Comparison of ENCODE assay signal across 31 cellular contexts in the genomic region with DNA sequence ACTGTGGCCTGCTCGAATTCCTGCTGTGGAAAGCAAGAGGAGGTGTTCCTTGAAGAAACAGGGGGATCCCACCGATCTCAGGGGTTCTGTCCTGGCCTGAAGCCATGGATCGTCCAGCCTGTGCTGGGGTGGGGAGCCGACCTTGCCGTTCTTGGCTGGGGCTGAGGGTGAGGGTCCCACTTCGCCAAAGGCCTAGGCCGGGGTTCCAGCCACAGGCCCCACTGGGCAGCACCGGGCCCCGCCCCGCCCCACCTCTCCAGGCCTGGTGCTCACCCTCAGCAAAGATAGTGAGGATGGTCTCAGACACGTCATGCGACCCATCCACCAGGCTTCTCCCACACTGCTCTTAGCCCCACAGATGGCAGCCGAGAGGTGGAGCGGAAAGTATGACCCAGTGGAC. TPM values are rescaled to one million over a fixed set of nuclear protein-coding genes. Genes with fewer than 3 reads are reported as not detected.
"Had no signal": no experiment of that assay in that cellular context is flagged by ENCODE, and none has a peak within 500 bp of the region (broad histone marks: within the 10 kb centered on the region; RNA-seq: fewer than 3 reads in every experiment).

No MANE protein-coding gene starts in this region.

- ATAC-seq: activated T-cell treated with anti-CD3 and anti-CD28 coated beads, Interleukin-2, amount 50 U/mL, for 72 hours; body of pancreas; effector memory CD8-positive, alpha-beta T cell; foreskin keratinocyte; gastrocnemius medialis; T-helper 17 cell; WTC11 had no signal

- H3K9me3 ChIP-seq: body of pancreas, gastrocnemius medialis had no signal

- H3K4me3 ChIP-seq: body of pancreas, esophagus muscularis mucosa, gastrocnemius medialis had no signal

- H3K36me3 ChIP-seq: esophagus muscularis mucosa, gastrocnemius medialis had no signal

- H3K27me3 ChIP-seq: body of pancreas, foreskin keratinocyte, gastrocnemius medialis had no signal

- DNase-seq: activated CD4-positive, alpha-beta memory T cell treated with anti-CD3 and anti-CD28 coated beads, Interleukin-2, amount 10 ng/mL, durations not matched to agents 7 days and 5 days; activated CD4-positive, alpha-beta T cell treated with anti-CD3 and anti-CD28 coated beads for 1 hour; activated CD4-positive, alpha-beta T cell treated with anti-CD3 and anti-CD28 coated beads for 4 hours; activated CD4-positive, alpha-beta T cell treated with anti-CD3 and anti-CD28 coated beads, Interleukin-2, amount 10 ng/mL, durations not matched to agents 7 days and 5 days; activated CD4-positive, alpha-beta T cell treated with anti-CD3 and anti-CD28 coated beads, Interleukin-2, amount 50 U/mL, for 4 hours; activated CD8-positive, alpha-beta memory T cell treated with anti-CD3 and anti-CD28 coated beads, Interleukin-2, amount 50 U/mL, for 48 hours; activated gamma-delta T cell; activated naive CD4-positive, alpha-beta T cell treated with anti-CD3 and anti-CD28 coated beads, Interleukin-2, amount 50 U/mL, for 16 hours; activated naive CD4-positive, alpha-beta T cell treated with Interleukin-2 at 50 U/mL for 16 hours; activated T-cell treated with anti-CD3 and anti-CD28 coated beads for 4 hours; activated T-cell treated with anti-CD3 and anti-CD28 coated beads, Interleukin-2, amount 50 U/mL, for 24 hours; activated T-cell treated with anti-CD3 and anti-CD28 coated beads, Interleukin-2, amount 50 U/mL, for 72 hours; amniotic stem cell; body of pancreas; caudate nucleus; cortex of kidney; dermis blood vessel endothelial cell; effector CD4-positive, alpha-beta T cell; effector memory CD8-positive, alpha-beta T cell; erythroblast; foreskin keratinocyte; gastrocnemius medialis; glutamatergic neuron; T-helper 1 cell; T-helper 17 cell had no signal

- H3K4me1 ChIP-seq: body of pancreas, esophagus muscularis mucosa, foreskin keratinocyte, gastrocnemius medialis had no signal

- H3K27ac ChIP-seq: body of pancreas, esophagus muscularis mucosa, foreskin keratinocyte, gastrocnemius medialis, VCaP had no signal

RNA-seq across cellular contexts. Expression of a gene that starts 51.4 kb away (rescaled TPM):
- total RNA-seq: activated CD4-positive, alpha-beta memory T cell treated with anti-CD3 and anti-CD28 coated beads, Interleukin-2, amount 10 ng/mL, durations not matched to agents 7 days and 5 days; activated CD4-positive, alpha-beta T cell treated with anti-CD3 and anti-CD28 coated beads, Interleukin-2, amount 10 ng/mL, durations not matched to agents 7 days and 5 days; activated T-cell treated with anti-CD3 and anti-CD28 coated beads, Interleukin-2, amount 50 U/mL, for 72 hours; aorta; body of pancreas; chondrocyte; esophagus muscularis mucosa; foreskin keratinocyte; gastrocnemius medialis; T-helper 17 cell; WTC11 had no signal
- polyA plus RNA-seq: adipose tissue, aorta, foreskin keratinocyte had no signal
